27 cellular contexts compared by ENCODE assay signal in genomic region chr11:86427441-86427840, GRCh38.
"Had no signal": no experiment of that assay in that cellular context is flagged by ENCODE, and none has a peak within 500 bp of the region (broad histone marks: within the 10 kb centered on the region; RNA-seq: fewer than 3 reads in every experiment).

No MANE protein-coding gene starts in this region.

- H3K9ac ChIP-seq: parathyroid adenoma had no signal

- H3K79me2 ChIP-seq: parathyroid adenoma had no signal

- H3K27me3 ChIP-seq: neutrophil, ovary, stomach, thyroid gland, tibial nerve, upper lobe of left lung had no signal

- H3K36me3 ChIP-seq: neutrophil, ovary, thoracic aorta, thyroid gland, upper lobe of left lung had no signal

- FAIRE-seq: urothelium cell line had no signal

- H2AFZ ChIP-seq: parathyroid adenoma had no signal

- DNase-seq: naive B cell; naive thymus-derived CD8-positive, alpha-beta T cell; nephron progenitor cell; nucleus accumbens; ovary; posterior cingulate gyrus; psoas muscle; right cardiac atrium; stimulated activated CD4-positive, alpha-beta T cell treated with anti-CD3 and anti-CD28 coated beads, Interleukin-15, amount 100 ng/mL, for 24 hours; stimulated activated CD4-positive, alpha-beta T cell treated with anti-CD3 and anti-CD28 coated beads, Interleukin-2, amount 100 ng/mL, for 24 hours; stimulated activated CD4-positive, alpha-beta T cell treated with anti-CD3 and anti-CD28 coated beads, Interleukin-2, amount 100 ng/mL, for 48 hours; stimulated activated CD4-positive, alpha-beta T cell treated with anti-CD3 and anti-CD28 coated beads, Interleukin-4, amount 100 ng/mL, for 24 hours; stimulated activated naive B cell treated with anti-CD40 and anti-IgM and Interleukin-4, amounts not matched to agents 10 μg/mL and 1 μg/mL and 100 μg/mL, for 72 hours; stimulated activated naive CD4-positive, alpha-beta T cell treated with Interleukin-2 at 50 U/mL for 16 hours; stomach; thyroid gland; trophoblast cell; upper lobe of left lung had no signal

- ATAC-seq: naive thymus-derived CD8-positive, alpha-beta T cell; natural killer cell treated with Interleukin-12 subunit alpha and Interleukin-12 subunit beta and Interleukin-15 and Interleukin-18, amount 100 ng/mL, for 72 hours; psoas muscle; right cardiac atrium; sciatic nerve; stimulated activated effector memory CD8-positive, alpha-beta T cell treated with anti-CD3 and anti-CD28 coated beads, Interleukin-12 subunit alpha, Interleukin-12 subunit beta, amount 100 ng/mL, for 72 hours; stimulated activated naive B cell treated with anti-CD40 and anti-IgM and Interleukin-4, amounts not matched to agents 10 μg/mL and 1 μg/mL and 100 μg/mL, for 72 hours had no signal

- H3K4me1 ChIP-seq: parathyroid adenoma, psoas muscle, stomach, thyroid gland, upper lobe of left lung had no signal

- H3K27ac ChIP-seq: neutrophil, ovary, parathyroid adenoma, psoas muscle, skin epidermis, stomach, thoracic aorta, thyroid gland, tibial nerve, upper lobe of left lung had no signal

- H3K4me3 ChIP-seq: ovary, psoas muscle, skin epidermis, stomach, thoracic aorta, thyroid gland, tibial nerve, upper lobe of left lung had no signal

- H3K9me3 ChIP-seq: ovary, thyroid gland had no signal
